In the genomic region with DNA sequence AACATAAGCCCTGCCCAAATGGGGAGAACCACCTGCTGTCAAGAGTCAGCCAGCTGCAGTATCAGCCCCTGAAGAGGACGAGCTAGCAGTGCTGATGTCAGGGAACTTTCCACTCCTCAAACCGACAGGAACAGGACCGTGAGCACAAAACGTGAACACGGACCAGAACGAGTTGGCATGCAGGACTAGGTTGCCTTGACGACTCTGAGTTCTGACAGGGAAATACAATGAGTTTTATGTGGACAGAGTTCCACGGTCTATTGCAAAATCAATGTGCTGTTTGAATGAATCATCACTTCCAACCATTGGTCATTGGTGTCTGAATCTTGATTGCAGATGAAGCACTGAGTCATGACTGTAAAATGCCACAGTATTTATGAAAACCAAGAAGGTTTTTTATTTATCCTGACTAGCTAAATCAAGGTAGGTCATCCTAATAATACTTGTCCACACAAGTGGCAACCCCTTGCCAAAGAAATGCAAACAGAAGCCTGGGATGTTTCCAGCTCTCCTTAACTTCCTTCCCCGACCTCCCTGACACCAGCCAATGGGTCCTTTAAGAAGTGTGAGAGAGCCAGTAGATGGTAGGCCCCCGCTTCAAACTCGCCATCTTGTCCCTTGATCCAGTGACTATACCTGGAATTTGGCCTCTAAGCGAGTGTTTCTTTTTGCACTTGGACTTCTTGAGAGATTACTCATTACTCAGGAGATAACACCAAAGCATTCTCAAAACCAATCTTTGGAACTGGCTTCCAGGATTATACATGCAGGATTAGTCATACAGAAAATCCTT, we compare ENCODE assay signal across 8 cellular contexts.
DNase-seq lines count a peak whose midpoint lies in the region; ATAC-seq and TF ChIP-seq lines count a peak whose summit lies in the region.

No MANE protein-coding gene starts in this region.

- TF ChIP-seq CTCF in endothelial cell (IDR thresholded peaks at IDR 0.05; ENCODE audit: unreplicated experiment) (no peak), BE2C (IDR thresholded peaks at IDR 0.05; ENCODE audit: low read depth, low read length) (no peak)

- peaks cover 2% of the 10 kb centered on the region for H3K4me1 ChIP-seq in right cardiac atrium (ENCODE audit: control insufficient read depth, insufficient read depth, low read length)
- H3K4me1 ChIP-seq in subcutaneous abdominal adipose tissue (ENCODE audit: control insufficient read depth in 5 of 5, insufficient read depth in 5 of 5, low read length in 5 of 5), result peaks cover 6 to 29% (median 15%) of the 10 kb centered on the region in 5 donors
- peaks cover under 1% of the 10 kb centered on the region; the same call in 1 of the 2 replicates for H3K4me1 ChIP-seq in BE2C

- no peaks in the 10 kb centered on the region for H3K9me3 ChIP-seq in right cardiac atrium (ENCODE audit: control insufficient read depth, low read length)
- no peaks in the 10 kb centered on the region for H3K9me3 ChIP-seq in subcutaneous abdominal adipose tissue (ENCODE audit: control insufficient read depth in 5 of 5, low read length in 5 of 5)
- H3K9me3 ChIP-seq in BE2C, result no peaks in the 10 kb centered on the region

- H3K27me3 ChIP-seq in right cardiac atrium (ENCODE audit: control insufficient read depth, insufficient read depth) (no peaks in the 10 kb centered on the region), subcutaneous abdominal adipose tissue (ENCODE audit: control insufficient read depth in 5 of 5, insufficient read depth in 4 of 5, low read length in 5 of 5) (peaks cover 0 to 7% (median 0%) of the 10 kb centered on the region in 5 donors), BE2C (no peaks in the 10 kb centered on the region)

- CTCF ChIA-PET in activated CD8-positive, alpha-beta memory T cell treated with anti-CD3 and anti-CD28 coated beads, Interleukin-2, amount 10 ng/mL, durations not matched to agents 7 days and 5 days (lab: Charles Lee), result interaction anchor here (0.7 kb wide), 1 partner anchor 11 kb away, joined by 3 read pairs; no protein-coding TSS in a partner anchor

- intact Hi-C loops in right cardiac atrium (cut with DNase I), result no loop called here

- no peak for ATAC-seq in activated CD8-positive, alpha-beta memory T cell treated with anti-CD3 and anti-CD28 coated beads, Interleukin-2, amount 10 ng/mL, durations not matched to agents 7 days and 5 days
- ATAC-seq in right cardiac atrium, result peak; percentile 90 to 93
- no peak for ATAC-seq in GM18498 (IDR thresholded peaks at IDR 0.05; ENCODE audit: unreplicated experiment)

- DNase-seq in AG08396 (ENCODE audit: low spot score), result peak; percentile 85
- peak; percentile 98 for DNase-seq in HS-5 (ENCODE audit: low read depth)
- DNase-seq in activated CD8-positive, alpha-beta memory T cell treated with anti-CD3 and anti-CD28 coated beads, Interleukin-2, amount 10 ng/mL, durations not matched to agents 7 days and 5 days, result peak; percentile 15
- DNase-seq in right cardiac atrium, result peak; percentile 81 to 86 (median 81)
- DNase-seq in endothelial cell (ENCODE audit: low spot score), result no peak
- DNase-seq in BE2C, result no peak

- H3K27me3 Mint-ChIP-seq in activated CD8-positive, alpha-beta memory T cell treated with anti-CD3 and anti-CD28 coated beads, Interleukin-2, amount 10 ng/mL, durations not matched to agents 7 days and 5 days, result peaks cover 8% of the 10 kb centered on the region
- H3K27me3 Mint-ChIP-seq in endothelial cell (ENCODE audit: unreplicated experiment), result peaks cover 13% of the 10 kb centered on the region

- H3K36me3 ChIP-seq in subcutaneous abdominal adipose tissue (ENCODE audit: control insufficient read depth in 5 of 5, insufficient read depth in 5 of 5, low read length in 5 of 5) (no peaks in the 10 kb centered on the region), BE2C (no peaks in the 10 kb centered on the region)

- H3K9ac ChIP-seq in subcutaneous abdominal adipose tissue (ENCODE audit: low read length in 5 of 5), result peak overlapping the region in 1 of 5 donors; percentile 2

- 57% methylated on average over 12 of the region's 12 CpGs for WGBS in right cardiac atrium

- no peaks in the 10 kb centered on the region for H3K4me1 Mint-ChIP-seq in activated CD8-positive, alpha-beta memory T cell treated with anti-CD3 and anti-CD28 coated beads, Interleukin-2, amount 10 ng/mL, durations not matched to agents 7 days and 5 days
- H3K4me1 Mint-ChIP-seq in endothelial cell (ENCODE audit: unreplicated experiment), result peaks cover 17% of the 10 kb centered on the region

- H3K4me3 ChIP-seq in right cardiac atrium (ENCODE audit: low read length), result no peak overlapping the region
- H3K4me3 ChIP-seq in subcutaneous abdominal adipose tissue (ENCODE audit: low read depth in 1 of 5, low read length in 5 of 5), result no peak overlapping the region
- H3K4me3 ChIP-seq in BE2C (ENCODE audit: low read depth, low read length), result no peak overlapping the region

- peak overlapping the region; percentile 80 for H3K27ac ChIP-seq in right cardiac atrium (ENCODE audit: low read length)
- H3K27ac ChIP-seq in subcutaneous abdominal adipose tissue (ENCODE audit: low read depth, low read length), result peak overlapping the region; percentile 81

- H3K27ac Mint-ChIP-seq in activated CD8-positive, alpha-beta memory T cell treated with anti-CD3 and anti-CD28 coated beads, Interleukin-2, amount 10 ng/mL, durations not matched to agents 7 days and 5 days, result no peak overlapping the region
- no peak overlapping the region for H3K27ac Mint-ChIP-seq in endothelial cell (ENCODE audit: unreplicated experiment)

- H3K36me3 Mint-ChIP-seq in activated CD8-positive, alpha-beta memory T cell treated with anti-CD3 and anti-CD28 coated beads, Interleukin-2, amount 10 ng/mL, durations not matched to agents 7 days and 5 days, result no peaks in the 10 kb centered on the region
- H3K36me3 Mint-ChIP-seq in endothelial cell (ENCODE audit: low read depth, unreplicated experiment), result peaks cover 8% of the 10 kb centered on the region

- no peak overlapping the region for H3K4me3 Mint-ChIP-seq in activated CD8-positive, alpha-beta memory T cell treated with anti-CD3 and anti-CD28 coated beads, Interleukin-2, amount 10 ng/mL, durations not matched to agents 7 days and 5 days
- H3K4me3 Mint-ChIP-seq in endothelial cell (ENCODE audit: unreplicated experiment), result no peak overlapping the region

- H3K9me3 Mint-ChIP-seq in activated CD8-positive, alpha-beta memory T cell treated with anti-CD3 and anti-CD28 coated beads, Interleukin-2, amount 10 ng/mL, durations not matched to agents 7 days and 5 days (ENCODE audit: low read depth), result no peaks in the 10 kb centered on the region
- H3K9me3 Mint-ChIP-seq in endothelial cell (ENCODE audit: unreplicated experiment), result no peaks in the 10 kb centered on the region

Comparison
In these comparisons a context has a peak if more than half of its experiments do, and no peak if none do; other contexts are left out.
1. DNase-seq: peak in AG08396 (single experiment), HS-5 (single experiment), activated CD8-positive, alpha-beta memory T cell treated with anti-CD3 and anti-CD28 coated beads, Interleukin-2, amount 10 ng/mL, durations not matched to agents 7 days and 5 days (single experiment) and right cardiac atrium (3 of 3); none in endothelial cell (single experiment) and BE2C (single experiment).
2. ATAC-seq: peak in right cardiac atrium (2 of 2); none in activated CD8-positive, alpha-beta memory T cell treated with anti-CD3 and anti-CD28 coated beads, Interleukin-2, amount 10 ng/mL, durations not matched to agents 7 days and 5 days (single experiment) and GM18498 (single experiment).